8 cellular contexts compared by ENCODE assay signal in the genomic region with DNA sequence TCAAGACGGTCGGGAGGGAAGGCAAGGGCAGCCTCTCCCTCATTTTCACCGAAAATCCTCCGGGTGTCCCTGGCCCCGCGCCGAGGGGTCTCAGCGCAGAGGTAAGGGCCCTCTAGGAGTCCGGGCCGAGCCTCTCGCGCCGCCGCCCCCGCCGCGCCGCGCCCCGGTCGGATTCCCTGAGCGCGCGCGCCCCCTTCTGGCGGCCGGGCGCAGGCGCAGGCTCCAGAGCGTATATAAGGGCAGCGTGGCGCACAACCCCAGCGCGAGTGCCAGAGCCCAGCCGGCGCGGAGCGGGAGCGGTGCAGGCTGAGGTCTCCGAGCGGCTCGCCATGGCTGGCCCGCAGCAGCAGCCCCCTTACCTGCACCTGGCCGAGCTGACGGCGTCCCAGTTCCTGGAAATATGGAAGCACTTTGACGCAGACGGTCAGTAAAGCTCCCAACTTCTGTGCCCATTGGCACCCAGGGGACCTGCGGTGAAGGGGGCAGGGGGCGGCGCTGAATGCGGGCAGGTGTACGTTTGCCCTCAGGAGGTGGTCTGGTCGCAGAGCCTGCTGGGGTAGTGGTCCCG. TPM values are rescaled to one million over a fixed set of nuclear protein-coding genes. Genes with fewer than 3 reads are reported as not detected.
DNase-seq lines count a peak whose midpoint lies in the region; ATAC-seq and TF ChIP-seq lines count a peak whose summit lies in the region.

A gene with protein sequence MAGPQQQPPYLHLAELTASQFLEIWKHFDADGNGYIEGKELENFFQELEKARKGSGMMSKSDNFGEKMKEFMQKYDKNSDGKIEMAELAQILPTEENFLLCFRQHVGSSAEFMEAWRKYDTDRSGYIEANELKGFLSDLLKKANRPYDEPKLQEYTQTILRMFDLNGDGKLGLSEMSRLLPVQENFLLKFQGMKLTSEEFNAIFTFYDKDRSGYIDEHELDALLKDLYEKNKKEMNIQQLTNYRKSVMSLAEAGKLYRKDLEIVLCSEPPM (plus strand): TSS at position 260 of the 568 bp plus-strand sequence. CDS start 70 bp downstream, at position 330.

- H3K4me3 ChIP-seq in BJ (ENCODE audit: low read depth, low read length) (0 out of 2 replicates have a peak within 1 kb of the TSS, but pooled peaks have one; percentile 15), neutrophil (ENCODE audit: low read depth in 1 of 2, low read length in 1 of 2) (no peak within 1 kb of the TSS)

- DNase-seq in BJ (ENCODE audit: low read depth) = no peak
- DNase-seq in OCI-M1 (lab: John Stamatoyannopoulos, UW) = peak; percentile 78
- DNase-seq in activated T-helper 9 cell treated with anti-CD3 and anti-CD28 coated beads, Interleukin-2, amount 50 U/mL, for 16 hours (ENCODE audit: low read depth) = peak; percentile 43
- DNase-seq in fibroblast of the conjunctiva (ENCODE audit: low read depth) = peak; percentile 16
- peak in 37 of 49 donors; percentile 2 to 78 (median 26) for DNase-seq in substantia nigra (lab: John Stamatoyannopoulos, UW)

- ATAC-seq in GM19023 (IDR thresholded peaks at IDR 0.05; ENCODE audit: unreplicated experiment) = peak; percentile 83
- peak; percentile 58 for ATAC-seq in HG03378 (IDR thresholded peaks at IDR 0.05; ENCODE audit: unreplicated experiment)

- H3K27me3 ChIP-seq in BJ (ENCODE audit: control insufficient read depth, insufficient read depth, low read length) (peaks cover 5% of the 10 kb centered on the region; the same call in 1 of the 2 replicates), neutrophil (peaks cover 45% of the 10 kb centered on the region)

- H3K27ac ChIP-seq in neutrophil = no peak within 1 kb of the TSS
- no peak within 1 kb of the TSS for H3K27ac ChIP-seq in substantia nigra (ENCODE audit: low read depth, low read length, poor library complexity, severe bottlenecking)

- CTCF ChIA-PET in BJ (lab: Yijun Ruan, JAX) = interaction anchor here (0.6 to 3.4 kb wide), 12 partner anchors 10 to 206 kb away, joined by 3 to 20 read pairs (median 3); no protein-coding TSS in a partner anchor

- H3K36me3 ChIP-seq in BJ (ENCODE audit: control insufficient read depth, insufficient read depth, low read length) = no peaks in the 10 kb centered on the region
- no peaks in the 10 kb centered on the region for H3K36me3 ChIP-seq in neutrophil

- H3K9me3 ChIP-seq in neutrophil = no peaks in the 10 kb centered on the region

- peak; percentile 61 for TF ChIP-seq CTCF in BJ (IDR thresholded peaks at IDR 0.05; ENCODE audit: insufficient read depth, low read depth, low read length)
- TF ChIP-seq CTCF in neutrophil (IDR thresholded peaks at IDR 0.05) = peak; percentile 69

- H3K4me1 ChIP-seq in neutrophil (ENCODE audit: control insufficient read depth in 1 of 2, insufficient read depth in 1 of 2, low read depth in 1 of 2, low read length in 1 of 2) = peaks cover 5% of the 10 kb centered on the region in 2 experiments

- POLR2A ChIA-PET in BJ (lab: Charles Lee) = no interaction called here

RNA-seq across cellular contexts. Expression of the gene that starts here (rescaled TPM):
- polyA plus RNA-seq in BJ (2011; rRNA removed) = 0.16 and 0.18 TPM in 2 replicates
- not detected in 2 replicates for polyA minus RNA-seq in BJ (2011; rRNA and poly(A)+ RNA removed)
